ENCODE assay signal across 16 cellular contexts in genomic region chr14:60097974-60098373, GRCh38.
"Had no signal": no experiment of that assay in that cellular context is flagged by ENCODE, and none has a peak within 500 bp of the region (broad histone marks: within the 10 kb centered on the region; RNA-seq: fewer than 3 reads in every experiment).

No MANE protein-coding gene starts in this region.

- ATAC-seq: activated T-cell treated with anti-CD3 and anti-CD28 coated beads, Interleukin-2, amount 50 U/mL, for 72 hours; left lobe of liver; right lobe of liver; T-cell had no signal

- H3K27me3 Mint-ChIP-seq: activated CD4-positive, alpha-beta T cell treated with anti-CD3 and anti-CD28 coated beads, Interleukin-2, amount 10 ng/mL, durations not matched to agents 7 days and 5 days; dendritic cell treated with granulocyte-macrophage colony-stimulating factor and Interleukin-4, amounts not matched to agents 40 ng/mL and 50 ng/mL, for 4 days; stimulated activated naive CD8-positive, alpha-beta T cell treated with anti-CD3 and anti-CD28 coated beads, Interleukin-15, Interleukin-2, amounts not matched to agents 100 ng/mL and 50 ng/mL, for 24 hours; T-cell had no signal

- H3K27ac Mint-ChIP-seq: activated T-cell treated with anti-CD3 and anti-CD28 coated beads, Interleukin-2, amount 50 U/mL, for 72 hours; dendritic cell treated with granulocyte-macrophage colony-stimulating factor and Interleukin-4, amounts not matched to agents 40 ng/mL and 50 ng/mL, for 4 days; nephron progenitor cell; stimulated activated naive CD8-positive, alpha-beta T cell treated with anti-CD3 and anti-CD28 coated beads, Interleukin-15, Interleukin-2, amounts not matched to agents 100 ng/mL and 50 ng/mL, for 24 hours; T-cell had no signal

- H3K9me3 Mint-ChIP-seq: activated CD4-positive, alpha-beta T cell treated with anti-CD3 and anti-CD28 coated beads, Interleukin-2, amount 10 ng/mL, durations not matched to agents 7 days and 5 days; dendritic cell treated with granulocyte-macrophage colony-stimulating factor and Interleukin-4, amounts not matched to agents 40 ng/mL and 50 ng/mL, for 4 days; stimulated activated naive CD8-positive, alpha-beta T cell treated with anti-CD3 and anti-CD28 coated beads, Interleukin-15, Interleukin-2, amounts not matched to agents 100 ng/mL and 50 ng/mL, for 24 hours; T-cell had no signal

- H3K9me3 ChIP-seq: right lobe of liver, SK-N-SH, suprapubic skin, upper lobe of left lung had no signal

- H3K4me1 ChIP-seq: right lobe of liver had no signal

- DNase-seq: activated CD4-positive, alpha-beta T cell treated with anti-CD3 and anti-CD28 coated beads, Interleukin-2, amount 10 ng/mL, durations not matched to agents 7 days and 5 days; activated CD8-positive, alpha-beta memory T cell treated with anti-CD3 and anti-CD28 coated beads, Interleukin-2, amount 50 U/mL, for 48 hours; activated T-cell treated with anti-CD3 and anti-CD28 coated beads, Interleukin-2, amount 50 U/mL, for 72 hours; aorta; cerebellar nuclear complex; erythroblast; mesenchymal stem cell; nephron progenitor cell; right lobe of liver; SK-N-SH; T-cell; upper lobe of left lung had no signal

- H3K27me3 ChIP-seq: right lobe of liver, suprapubic skin, upper lobe of left lung had no signal

- H3K4me3 Mint-ChIP-seq: activated CD4-positive, alpha-beta T cell treated with anti-CD3 and anti-CD28 coated beads, Interleukin-2, amount 10 ng/mL, durations not matched to agents 7 days and 5 days; activated T-cell treated with anti-CD3 and anti-CD28 coated beads, Interleukin-2, amount 50 U/mL, for 72 hours; dendritic cell treated with granulocyte-macrophage colony-stimulating factor and Interleukin-4, amounts not matched to agents 40 ng/mL and 50 ng/mL, for 4 days; nephron progenitor cell; stimulated activated naive CD8-positive, alpha-beta T cell treated with anti-CD3 and anti-CD28 coated beads, Interleukin-15, Interleukin-2, amounts not matched to agents 100 ng/mL and 50 ng/mL, for 24 hours; T-cell had no signal

- H3K27ac ChIP-seq: right lobe of liver, suprapubic skin, upper lobe of left lung had no signal

- H3K36me3 ChIP-seq: right lobe of liver had no signal

- H3K4me3 ChIP-seq: right lobe of liver, suprapubic skin, upper lobe of left lung had no signal
